8 cellular contexts compared by ENCODE assay signal in the genomic region with DNA sequence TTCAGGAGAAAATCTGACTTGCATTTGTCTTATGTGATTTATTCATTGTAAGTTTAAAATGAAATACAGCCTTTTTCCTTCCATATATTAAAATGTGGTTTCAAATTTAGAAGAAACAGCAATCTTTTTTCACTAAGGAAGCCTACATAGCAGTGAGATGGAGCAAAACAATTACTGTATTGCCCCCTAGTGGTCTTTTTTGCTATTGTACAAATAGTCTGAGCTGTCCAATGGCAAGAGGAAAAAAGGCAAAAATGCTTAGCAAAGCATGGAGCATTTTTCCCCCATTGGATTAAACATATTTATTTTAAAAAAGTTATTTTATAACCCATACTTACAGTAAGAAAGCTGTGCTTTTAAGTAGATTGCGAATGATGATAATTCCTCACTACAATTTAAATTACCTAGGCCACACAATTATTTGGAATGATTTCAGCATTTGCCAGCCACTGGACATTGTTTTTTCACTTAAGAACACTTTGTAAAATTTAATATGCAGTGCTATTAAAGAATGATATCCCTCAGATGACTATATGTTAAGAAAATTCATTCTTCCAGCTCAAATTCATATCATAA.
DNase-seq lines count a peak whose midpoint lies in the region; ATAC-seq, FAIRE-seq and TF ChIP-seq lines count a peak whose summit lies in the region.

No MANE protein-coding gene starts in this region.

- POLR2A ChIA-PET in HepG2 (lab: Yijun Ruan, JAX) = no interaction called here

- intact Hi-C loops in HepG2 (cut with micrococcal nuclease; ENCODE audit: unreplicated experiment) (loop anchor here (1.0 kb wide), 2 partner anchors 120 to 316 kb away; partner anchors contain the start of gene CPED1), aorta (cut with DNase I) (loop anchor here (2.0 to 10.0 kb wide), 3 partner anchors 119 to 303 kb away; partner anchors contain the start of gene CPED1 (in 1 of the 2))

- CTCF ChIA-PET in HepG2 (lab: Yijun Ruan, JAX; ENCODE audit: low intra/inter-chr PET ratio, low total read pairs) = interaction anchor here (1.1 to 2.3 kb wide), 3 partner anchors 120 to 316 kb away, joined by 4 to 19 read pairs (median 12); partner anchors contain the start of gene CPED1

- DNase-seq in SIG-M5 treated with dmso at 0.1 percent for 504 hours (lab: John Stamatoyannopoulos, UW; ENCODE audit: unreplicated experiment) = peak; percentile 52
- no peak for DNase-seq in SIG-M5 (lab: John Stamatoyannopoulos, UW)
- DNase-seq in HT-29 (ENCODE audit: low spot score) = peak; percentile 77
- DNase-seq in NT2/D1 (ENCODE audit: low read depth, low spot score) = peak; percentile 47
- DNase-seq in cerebellar cortex (ENCODE audit: low spot score) = peak; percentile 75
- peak; percentile 53 for DNase-seq in HepG2 (ENCODE audit: low spot score)
- no peak for DNase-seq in aorta

- peak; percentile 93 for ATAC-seq in GM21529 (IDR thresholded peaks at IDR 0.05; ENCODE audit: unreplicated experiment)
- ATAC-seq in HepG2 = peak; percentile 94
- peak; percentile 81 for ATAC-seq in aorta (ENCODE audit: low FRiP score)

- H3K9me3 ChIP-seq in NT2/D1 (ENCODE audit: insufficient read depth, low read length) (no peaks in the 10 kb centered on the region), HepG2 (ENCODE audit: low read length) (no peaks in the 10 kb centered on the region), aorta (ENCODE audit: control insufficient read depth, low read length) (no peaks in the 10 kb centered on the region)

- no peaks in the 10 kb centered on the region for H3K79me2 ChIP-seq in HepG2 (ENCODE audit: insufficient read depth, low read length)

- peak; percentile 68 for TF ChIP-seq CTCF in HepG2 (CRISPR knock-in tag; IDR thresholded peaks at IDR 0.05)

- WGBS in HepG2 (ENCODE audit: low lambda C conversion rate) = 17% methylated on average over 1 of the region's 1 CpG
- WGBS in aorta, 2 donors = 24 to 27% methylated on average over 1 of the region's 1 CpG

- H3K4me1 ChIP-seq in NT2/D1 (ENCODE audit: insufficient read depth, insufficient read length) = no peaks in the 10 kb centered on the region
- no peaks in the 10 kb centered on the region for H3K4me1 ChIP-seq in HepG2 (ENCODE audit: insufficient read depth, low read length)
- H3K4me1 ChIP-seq in aorta (ENCODE audit: control insufficient read depth in 1 of 2, insufficient read depth in 2 of 2, low read length in 2 of 2) = peaks cover 0 to 2% of the 10 kb centered on the region in 2 donors

- H4K20me1 ChIP-seq in HepG2 (ENCODE audit: insufficient read depth, low read length) = no peaks in the 10 kb centered on the region

- no peak for TF ChIP-seq EP300 in HepG2 (IDR thresholded peaks at IDR 0.05; ENCODE audit: low read depth in 2 of 2, low read length in 2 of 2)
- no peak for TF ChIP-seq EP300 in HepG2 (CRISPR knock-in tag; IDR thresholded peaks at IDR 0.05; ENCODE audit: borderline replicate concordance)

- no peak overlapping the region for H3K9ac ChIP-seq in NT2/D1 (ENCODE audit: insufficient read length, low read depth)
- no peak overlapping the region for H3K9ac ChIP-seq in HepG2 (ENCODE audit: insufficient read depth, low read depth, low read length)

- no peak for TF ChIP-seq RAD21 in HepG2 (CRISPR knock-in tag; IDR thresholded peaks at IDR 0.05)

- H3K36me3 ChIP-seq in NT2/D1 (ENCODE audit: insufficient read depth, insufficient read length, low read length) (no peaks in the 10 kb centered on the region), HepG2 (replicated peaks in 1 of 2; ENCODE audit: control insufficient read depth in 1 of 2, insufficient read depth in 2 of 2, low read length in 2 of 2) (no peaks in the 10 kb centered on the region), aorta (ENCODE audit: control insufficient read depth in 1 of 2, insufficient read depth in 2 of 2, low read length in 1 of 2) (no peaks in the 10 kb centered on the region)

- BruUV-seq in HepG2 (replicated peaks; lab: Mats Ljungman, UMichigan) = no TSS peak

- TF ChIP-seq POLR2A in HepG2 (IDR thresholded peaks at IDR 0.05; ENCODE audit: insufficient read depth in 1 of 2, low read depth in 2 of 2, low read length in 2 of 2) = no peak

- H2AFZ ChIP-seq in HepG2 (ENCODE audit: low read length) = no peak overlapping the region

- FAIRE-seq in HepG2 (lab: Jason Lieb, UNC) = peak; percentile 21

- no peak overlapping the region for H3K4me2 ChIP-seq in HepG2 (ENCODE audit: low read depth, low read length)

- H3K4me3 ChIP-seq in NT2/D1 (ENCODE audit: insufficient read length, low read depth) (no peak overlapping the region), HepG2 (replicated peaks in 1 of 3; ENCODE audit: insufficient read depth in 1 of 3, low read depth in 2 of 3, low read length in 3 of 3) (no peak overlapping the region), aorta (ENCODE audit: low read length in 2 of 2) (no peak overlapping the region)

- H3K27ac ChIP-seq in HepG2 (ENCODE audit: extremely low read length, insufficient read depth, low read length) (no peak overlapping the region), aorta (ENCODE audit: low read depth in 1 of 2, low read length in 2 of 2) (no peak overlapping the region)

- in situ Hi-C loops in HepG2 (cut with HindIII; ENCODE audit: extremely low pct_ligation_motif_present, low pct_unique_long_range_greater_than_20kb) = loop anchor here (10.0 kb wide), 1 partner anchor 303 kb away; no protein-coding TSS in a partner anchor

- H3K27me3 ChIP-seq in NT2/D1 (ENCODE audit: insufficient read depth, insufficient read length) = no peaks in the 10 kb centered on the region
- H3K27me3 ChIP-seq in HepG2 (ENCODE audit: control insufficient read depth in 1 of 2, insufficient read depth in 2 of 2, low read length in 2 of 2) = no peaks in the 10 kb centered on the region
- H3K27me3 ChIP-seq in aorta (ENCODE audit: control insufficient read depth in 1 of 2, insufficient read depth in 2 of 2, low read length in 1 of 2) = no peaks in the 10 kb centered on the region

TF ChIP-seq in HepG2, 621 proteins besides CTCF, POLR2A, EP300 and RAD21 (continues in another document):
- no peak for TF ChIP-seq TEAD3 (CRISPR knock-in tag; optimal IDR thresholded peaks at IDR 0.05; ENCODE audit: borderline replicate concordance)
- no peak for TF ChIP-seq RORA (CRISPR knock-in tag; IDR thresholded peaks at IDR 0.05)
- peak; percentile 34; the same call in 1 of the 2 replicates for TF ChIP-seq SMC3 (IDR thresholded peaks at IDR 0.05; ENCODE audit: low read length)
- TF ChIP-seq HOXD1 (CRISPR knock-in tag; IDR thresholded peaks at IDR 0.05) = no peak
- no peak for TF ChIP-seq THAP11 (CRISPR knock-in tag; IDR thresholded peaks at IDR 0.05)
- no peak for TF ChIP-seq ZSCAN20 (CRISPR knock-in tag; IDR thresholded peaks at IDR 0.05; ENCODE audit: borderline replicate concordance)
- no peak for TF ChIP-seq ZNF503 (CRISPR knock-in tag; IDR thresholded peaks at IDR 0.05)
- no peak for TF ChIP-seq ZNF383 (CRISPR knock-in tag; IDR thresholded peaks at IDR 0.05; ENCODE audit: borderline replicate concordance)
- TF ChIP-seq ZNF674 (CRISPR knock-in tag; IDR thresholded peaks at IDR 0.05; ENCODE audit: low read depth) = no peak
- TF ChIP-seq, protein P1, sequence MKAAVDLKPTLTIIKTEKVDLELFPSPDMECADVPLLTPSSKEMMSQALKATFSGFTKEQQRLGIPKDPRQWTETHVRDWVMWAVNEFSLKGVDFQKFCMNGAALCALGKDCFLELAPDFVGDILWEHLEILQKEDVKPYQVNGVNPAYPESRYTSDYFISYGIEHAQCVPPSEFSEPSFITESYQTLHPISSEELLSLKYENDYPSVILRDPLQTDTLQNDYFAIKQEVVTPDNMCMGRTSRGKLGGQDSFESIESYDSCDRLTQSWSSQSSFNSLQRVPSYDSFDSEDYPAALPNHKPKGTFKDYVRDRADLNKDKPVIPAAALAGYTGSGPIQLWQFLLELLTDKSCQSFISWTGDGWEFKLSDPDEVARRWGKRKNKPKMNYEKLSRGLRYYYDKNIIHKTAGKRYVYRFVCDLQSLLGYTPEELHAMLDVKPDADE (CRISPR knock-in tag; IDR thresholded peaks at IDR 0.05) = no peak
- no peak for TF ChIP-seq ZFP36L1 (CRISPR knock-in tag; IDR thresholded peaks at IDR 0.05)
- no peak for TF ChIP-seq KMT2A (CRISPR knock-in tag; IDR thresholded peaks at IDR 0.05)
- no peak for TF ChIP-seq SRF (IDR thresholded peaks at IDR 0.05; ENCODE audit: low read depth, low read length)
- no peak for TF ChIP-seq TCF7 (IDR thresholded peaks at IDR 0.05; ENCODE audit: low read depth)
- no peak for TF ChIP-seq ZNF275 (CRISPR knock-in tag; IDR thresholded peaks at IDR 0.05; ENCODE audit: borderline replicate concordance)

Comparison
In these comparisons a context has a peak if more than half of its experiments do, and no peak if none do; other contexts are left out.
1. DNase-seq: peak in SIG-M5 treated with dmso at 0.1 percent for 504 hours (single experiment), HT-29 (single experiment), NT2/D1 (single experiment), cerebellar cortex (single experiment) and HepG2 (single experiment); none in SIG-M5 (single experiment) and aorta (0 of 2).
2. Peak in every context shown above with its lines, with median percentiles within 50 percentile points of each other: ATAC-seq.